In the genomic region with DNA sequence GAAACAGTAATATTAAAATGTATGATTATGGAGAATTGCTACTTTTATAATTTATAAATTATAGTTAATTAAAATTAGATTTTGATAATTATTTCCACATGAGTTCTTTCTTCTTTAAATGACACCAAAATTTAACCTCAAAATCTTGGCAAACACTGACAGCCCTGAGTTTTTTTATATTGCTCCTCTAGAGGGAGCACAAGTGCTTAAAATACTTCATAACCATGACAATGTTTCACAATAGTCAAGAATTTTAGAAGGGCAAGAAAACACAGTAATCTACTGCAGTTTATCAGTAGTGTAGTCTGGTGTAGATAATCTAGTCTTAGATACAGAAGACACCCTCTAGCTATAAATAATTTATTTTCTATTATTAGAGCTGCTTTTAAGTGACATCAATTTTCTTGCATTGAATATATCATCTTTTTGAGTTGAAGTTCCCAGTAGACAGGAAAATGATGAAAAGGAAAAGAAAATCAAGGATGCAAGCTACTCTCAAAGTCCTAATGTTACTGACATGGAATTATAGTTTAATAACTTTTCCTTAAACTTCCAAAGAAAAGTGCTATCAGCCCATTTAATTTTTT, we compare ENCODE assay signal across 8 cellular contexts. TPM values are rescaled to one million over a fixed set of nuclear protein-coding genes. Genes with fewer than 3 reads are reported as not detected.
DNase-seq lines count a peak whose midpoint lies in the region; ATAC-seq, FAIRE-seq and TF ChIP-seq lines count a peak whose summit lies in the region.

No MANE protein-coding gene starts in this region.

- H3K27ac Mint-ChIP-seq in activated naive CD8-positive, alpha-beta T cell treated with anti-CD3 and anti-CD28 coated beads, Interleukin-2, amount 50 U/mL, for 24 hours, result no peak overlapping the region

- FAIRE-seq in small intestine (lab: Jason Lieb, UNC), result peak; percentile 96

- TF ChIP-seq CTCF in GM12875 (IDR thresholded peaks at IDR 0.05; ENCODE audit: borderline replicate concordance, insufficient read depth, low read depth, low read length), result peak; percentile 18; the same call in 1 of the 2 replicates

- H3K4me1 ChIP-seq in small intestine (ENCODE audit: control insufficient read depth in 2 of 2, insufficient read depth in 1 of 2, low read depth in 1 of 2, low read length in 1 of 2), result no peaks in the 10 kb centered on the region

- no peaks in the 10 kb centered on the region for H3K36me3 ChIP-seq in small intestine (ENCODE audit: control insufficient read depth in 2 of 2, insufficient read depth in 2 of 2, low read length in 2 of 2)

- DNase-seq in AG08396 (ENCODE audit: low spot score) (peak; percentile 52), NCI-H2029 treated with DMSO at 0.1 percent for 48 hours (lab: John Stamatoyannopoulos, UW) (peak; percentile 58), left cardiac atrium (no peak), small intestine (peak; percentile 43)
- DNase-seq in activated naive CD8-positive, alpha-beta T cell treated with anti-CD3 and anti-CD28 coated beads, Interleukin-2, amount 50 U/mL, for 24 hours, result no peak
- no peak for DNase-seq in stimulated activated naive CD4-positive, alpha-beta T cell treated with Interleukin-2 at 50 U/mL for 16 hours (lab: John Stamatoyannopoulos, UW)
- DNase-seq in activated CD4-positive, alpha-beta T cell treated with anti-CD3 and anti-CD28 coated beads, Interleukin-2, amount 50 U/mL, for 4 hours, result no peak

- intact Hi-C loops in left cardiac atrium (cut with DNase I), result loop anchor here in 1 of 2 donors (5.0 kb wide), 1 partner anchor 173 kb away; no protein-coding TSS in a partner anchor

- H3K9me3 Mint-ChIP-seq in activated naive CD8-positive, alpha-beta T cell treated with anti-CD3 and anti-CD28 coated beads, Interleukin-2, amount 50 U/mL, for 24 hours, result no peaks in the 10 kb centered on the region

- H3K4me3 ChIP-seq in GM12875 (ENCODE audit: low read depth, low read length) (no peak overlapping the region), small intestine (ENCODE audit: low read depth in 1 of 2, low read length in 2 of 2) (no peak overlapping the region)

- H3K27ac ChIP-seq in small intestine (ENCODE audit: low read depth in 1 of 2, low read length in 1 of 2), result no peak overlapping the region

- H3K36me3 Mint-ChIP-seq in activated naive CD8-positive, alpha-beta T cell treated with anti-CD3 and anti-CD28 coated beads, Interleukin-2, amount 50 U/mL, for 24 hours (ENCODE audit: low read depth), result no peaks in the 10 kb centered on the region

- no peak overlapping the region for H3K4me3 Mint-ChIP-seq in activated naive CD8-positive, alpha-beta T cell treated with anti-CD3 and anti-CD28 coated beads, Interleukin-2, amount 50 U/mL, for 24 hours

- peaks cover 2% of the 10 kb centered on the region for H3K27me3 Mint-ChIP-seq in activated naive CD8-positive, alpha-beta T cell treated with anti-CD3 and anti-CD28 coated beads, Interleukin-2, amount 50 U/mL, for 24 hours

- H3K27me3 ChIP-seq in small intestine (ENCODE audit: control insufficient read depth in 2 of 2, insufficient read depth in 2 of 2, low read length in 2 of 2), result no peaks in the 10 kb centered on the region

- no peaks in the 10 kb centered on the region for H3K9me3 ChIP-seq in small intestine (ENCODE audit: control insufficient read depth, low read depth)

- peaks cover 18% of the 10 kb centered on the region for H3K4me1 Mint-ChIP-seq in activated naive CD8-positive, alpha-beta T cell treated with anti-CD3 and anti-CD28 coated beads, Interleukin-2, amount 50 U/mL, for 24 hours

- peak; percentile 61 for ATAC-seq in activated naive CD8-positive, alpha-beta T cell treated with anti-CD3 and anti-CD28 coated beads, Interleukin-2, amount 50 U/mL, for 24 hours
- ATAC-seq in left cardiac atrium, result peak; percentile 55 to 63

RNA-seq across cellular contexts. Expression of a gene that starts 14.3 kb away (rescaled TPM):
- 1 to 10 TPM; 2.3 to 2.4 TPM for total RNA-seq in left cardiac atrium
- 1 to 10 TPM in 2 of 3 donors, under 1 TPM in 1; 0.45 to 5.1 (median 2.3) TPM for polyA plus RNA-seq in small intestine

RNA-seq across cellular contexts. Expression of a gene that starts 32.3 kb away (rescaled TPM):
- under 1 TPM; 0.52 to 0.85 TPM for total RNA-seq in left cardiac atrium
- under 1 TPM in 1 of 3 donors, not detected in 2; 0.25 TPM for polyA plus RNA-seq in small intestine

Comparison
In these comparisons a context has a peak if more than half of its experiments do, and no peak if none do; other contexts are left out.
1. DNase-seq: peak in AG08396 (single experiment), NCI-H2029 treated with DMSO at 0.1 percent for 48 hours (single experiment) and small intestine (single experiment); none in activated naive CD8-positive, alpha-beta T cell treated with anti-CD3 and anti-CD28 coated beads, Interleukin-2, amount 50 U/mL, for 24 hours (single experiment), left cardiac atrium (single experiment), stimulated activated naive CD4-positive, alpha-beta T cell treated with Interleukin-2 at 50 U/mL for 16 hours (single experiment) and activated CD4-positive, alpha-beta T cell treated with anti-CD3 and anti-CD28 coated beads, Interleukin-2, amount 50 U/mL, for 4 hours (0 of 2).